Comparison of ENCODE assay signal across 9 cellular contexts in genomic region chr6:27157461-27158315, GRCh38.
A peak's percentile ranks its signal among the peaks of the same experiment; 100 is the strongest.
DNase-seq lines count a peak whose midpoint lies in the region; ATAC-seq, FAIRE-seq and TF ChIP-seq lines count a peak whose summit lies in the region.
"Had no signal": no experiment of that assay in that cellular context is flagged by ENCODE, and none has a peak within 500 bp of the region (broad histone marks: within the 10 kb centered on the region; RNA-seq: fewer than 3 reads in every experiment).

No MANE protein-coding gene starts in this region.

- dilution Hi-C loops in mammary epithelial cell (cut with HindIII; ENCODE audit: low sequenced_read_pairs): no loop called here

- peak overlapping the region; percentile 96 for H3K4me2 ChIP-seq in mammary epithelial cell (ENCODE audit: insufficient read depth, low read depth, low read length)

- H3K36me3 ChIP-seq in mammary epithelial cell (ENCODE audit: insufficient read depth, low read length) (no peaks in the 10 kb centered on the region), kidney epithelial cell (ENCODE audit: control insufficient read depth, insufficient read depth, low read length) (no peaks in the 10 kb centered on the region)

- ATAC-seq in GM21723 (IDR thresholded peaks at IDR 0.05; ENCODE audit: unreplicated experiment): peak; percentile 52
- ATAC-seq in HG03457 (IDR thresholded peaks at IDR 0.05; ENCODE audit: unreplicated experiment): no peak

- CTCF ChIA-PET in mammary epithelial cell (lab: Charles Lee; ENCODE audit: low non-redundant PET): interaction anchor here (0.6 kb wide), 2 partner anchors 31 to 639 kb away, joined by 3 to 4 read pairs; no protein-coding TSS in a partner anchor

- intact Hi-C loops in mammary epithelial cell (cut with micrococcal nuclease): loop anchor here (1.0 to 2.0 kb wide), 4 partner anchors 25 to 550 kb away; a partner anchor contains a TSS

- in situ Hi-C loops in mammary epithelial cell (cut with MboI; ENCODE audit: low sequenced_read_pairs in 2 of 2): loop anchor here in 1 of 2 donors (25.0 kb wide), 1 partner anchor 730 kb away; a partner anchor contains a TSS

- H3K27me3 ChIP-seq in mammary epithelial cell (ENCODE audit: insufficient read depth, low read length) (no peaks in the 10 kb centered on the region), kidney epithelial cell (ENCODE audit: control insufficient read depth, insufficient read depth, low read length) (no peaks in the 10 kb centered on the region)

- BruUV-seq in mammary epithelial cell (replicated peaks; lab: Mats Ljungman, UMichigan): no TSS peak

- no peaks in the 10 kb centered on the region for H3K9me3 ChIP-seq in mammary epithelial cell (replicated peaks; ENCODE audit: insufficient read depth, low read length)

- H3K4me1 ChIP-seq in mammary epithelial cell (ENCODE audit: insufficient read depth, low read length): peaks cover 6% of the 10 kb centered on the region

- H4K20me1 ChIP-seq in mammary epithelial cell (ENCODE audit: insufficient read depth, low read length): no peaks in the 10 kb centered on the region

- H3K9ac ChIP-seq in mammary epithelial cell (ENCODE audit: insufficient read depth, low read length): peak overlapping the region; percentile 70

- peak overlapping the region; percentile 68 for H3K4me3 ChIP-seq in WI38 (ENCODE audit: low read depth, low read length)
- peak overlapping the region; percentile 48 to 82 (median 60) for H3K4me3 ChIP-seq in mammary epithelial cell (replicated peaks in 1 of 3; ENCODE audit: insufficient read depth in 1 of 3, low read depth in 2 of 3, low read length in 3 of 3)
- peak overlapping the region; percentile 45 for H3K4me3 ChIP-seq in kidney epithelial cell (ENCODE audit: low read depth, low read length)

- 3% methylated on average over 34 of the region's 34 CpGs for WGBS in mammary epithelial cell (ENCODE audit: low coverage, missing lambda C conversion rate)

- H2AFZ ChIP-seq in mammary epithelial cell (ENCODE audit: low read depth, low read length): peak overlapping the region; percentile 96

- H3K79me2 ChIP-seq in mammary epithelial cell (ENCODE audit: insufficient read depth, low read length): no peaks in the 10 kb centered on the region

- H3K27ac ChIP-seq in mammary epithelial cell (ENCODE audit: insufficient read depth, low read depth, low read length): no peak overlapping the region

- DNase-seq in D721Med (ENCODE audit: insufficient read length, low spot score) (no peak), NCI-H146 (lab: John Stamatoyannopoulos, UW) (peak; percentile 80), mammary epithelial cell (peak; percentile 86), kidney epithelial cell (ENCODE audit: low read depth) (no peak)
- DNase-seq in stimulated activated CD4-positive, alpha-beta T cell treated with anti-CD3 and anti-CD28 coated beads, Interleukin-1b, Interleukin-23, amount 100 ng/mL, for 48 hours: peak; percentile 88

- peak; percentile 17 for TF ChIP-seq CTCF in D721Med (IDR thresholded peaks at IDR 0.05; ENCODE audit: insufficient read depth, missing control alignments)
- peak; percentile 30; the same call in 1 of the 2 replicates for TF ChIP-seq CTCF in WI38 (IDR thresholded peaks at IDR 0.05; ENCODE audit: low read depth, low read length)
- TF ChIP-seq CTCF in mammary epithelial cell (conservative IDR thresholded peaks at IDR 0.05 in 1 of 2, IDR thresholded peaks at IDR 0.05 in 1 of 2; ENCODE audit: extremely low read depth in 1 of 2, insufficient read depth in 1 of 2, low read depth in 1 of 2, low read length in 2 of 2): peak; percentile 16 to 55
- TF ChIP-seq CTCF in kidney epithelial cell (IDR thresholded peaks at IDR 0.05; ENCODE audit: insufficient read depth, low read length, poor library complexity, severe bottlenecking): peak; percentile 38

- FAIRE-seq in D721Med (lab: Jason Lieb, UNC): no peak
- FAIRE-seq: endometrium had no signal

Comparison
In these comparisons a context has a peak if more than half of its experiments do, and no peak if none do; other contexts are left out.
1. DNase-seq: peak in NCI-H146 (single experiment), mammary epithelial cell (single experiment) and stimulated activated CD4-positive, alpha-beta T cell treated with anti-CD3 and anti-CD28 coated beads, Interleukin-1b, Interleukin-23, amount 100 ng/mL, for 48 hours (single experiment); none in D721Med (single experiment) and kidney epithelial cell (single experiment).
2. Peak in every context shown above with its lines, with median percentiles within 50 percentile points of each other: CTCF ChIP-seq and H3K4me3 ChIP-seq.